Comparison of ENCODE assay signal across 29 cellular contexts in the genomic region with DNA sequence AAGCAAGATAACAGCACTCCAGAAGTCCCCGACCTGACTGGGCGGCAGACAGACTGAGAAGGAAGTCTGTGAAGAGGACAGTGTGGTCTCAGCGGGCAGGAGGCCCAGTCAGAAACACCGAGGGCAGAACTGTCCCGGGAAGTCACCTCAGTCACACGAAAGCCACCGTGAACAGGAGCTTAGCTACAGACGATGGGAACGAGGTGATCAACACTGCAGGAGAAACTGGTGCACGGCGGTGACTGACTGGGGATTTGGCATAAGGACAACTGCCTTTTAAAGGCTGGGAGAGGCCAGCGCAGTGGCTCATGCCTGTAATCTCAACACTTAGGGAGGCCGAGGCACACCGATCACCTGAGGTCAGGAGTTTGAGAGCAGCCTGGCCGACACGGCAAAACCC.
"Had no signal": no experiment of that assay in that cellular context is flagged by ENCODE, and none has a peak within 500 bp of the region (broad histone marks: within the 10 kb centered on the region; RNA-seq: fewer than 3 reads in every experiment).

No MANE protein-coding gene starts in this region.

- H3K9me3 ChIP-seq: SJCRH30 had no signal

- H3K27ac ChIP-seq: brain microvascular endothelial cell, RWPE1, SJCRH30, SK-N-MC had no signal

- H3K27me3 Mint-ChIP-seq: activated CD4-positive, alpha-beta T cell treated with anti-CD3 and anti-CD28 coated beads, Interleukin-2, amount 10 ng/mL, durations not matched to agents 7 days and 5 days had no signal

- H3K4me3 ChIP-seq: SJCRH30, SK-N-MC had no signal

- H3K36me3 Mint-ChIP-seq: activated naive CD8-positive, alpha-beta T cell treated with anti-CD3 and anti-CD28 coated beads for 36 hours; WTC11 had no signal

- H3K4me1 Mint-ChIP-seq: activated CD4-positive, alpha-beta T cell treated with anti-CD3 and anti-CD28 coated beads for 36 hours; activated CD4-positive, alpha-beta T cell treated with anti-CD3 and anti-CD28 coated beads, Interleukin-2, amount 10 ng/mL, durations not matched to agents 7 days and 5 days; activated naive CD8-positive, alpha-beta T cell treated with anti-CD3 and anti-CD28 coated beads for 36 hours; central memory CD8-positive, alpha-beta T cell; WTC11 had no signal

- H3K27me3 ChIP-seq: brain microvascular endothelial cell had no signal

- H3K36me3 ChIP-seq: brain microvascular endothelial cell, SJCRH30 had no signal

- H3K9me3 Mint-ChIP-seq: activated naive CD8-positive, alpha-beta T cell treated with anti-CD3 and anti-CD28 coated beads for 36 hours; activated T-cell treated with anti-CD3 and anti-CD28 coated beads, Interleukin-2, amount 50 U/mL, for 24 hours; central memory CD8-positive, alpha-beta T cell had no signal

- H3K4me3 Mint-ChIP-seq: activated CD4-positive, alpha-beta T cell treated with anti-CD3 and anti-CD28 coated beads for 36 hours; activated CD4-positive, alpha-beta T cell treated with anti-CD3 and anti-CD28 coated beads, Interleukin-2, amount 10 ng/mL, durations not matched to agents 7 days and 5 days; activated CD8-positive, alpha-beta T cell treated with anti-CD3 and anti-CD28 coated beads, Interleukin-2, amount 10 ng/mL, durations not matched to agents 7 days and 5 days; activated naive CD8-positive, alpha-beta T cell treated with anti-CD3 and anti-CD28 coated beads for 36 hours; activated T-cell treated with anti-CD3 and anti-CD28 coated beads, Interleukin-2, amount 50 U/mL, for 24 hours; central memory CD8-positive, alpha-beta T cell; T-helper 1 cell treated with Interleukin-12 subunit alpha and Interleukin-12 subunit beta and Interleukin-4 antibody, amounts not matched to agents 30 μg/mL and 1 μg/mL, for 36 hours; T-helper 2 cell treated with Interferon-gamma antibody and Interleukin-4, amounts not matched to agents 5 μg/mL and 100 μg/mL, for 36 hours; WTC11 had no signal

- H3K4me1 ChIP-seq: SJCRH30 had no signal

- H3K27ac Mint-ChIP-seq: activated CD4-positive, alpha-beta T cell treated with anti-CD3 and anti-CD28 coated beads for 36 hours; activated CD4-positive, alpha-beta T cell treated with anti-CD3 and anti-CD28 coated beads, Interleukin-2, amount 10 ng/mL, durations not matched to agents 7 days and 5 days; activated CD8-positive, alpha-beta T cell treated with anti-CD3 and anti-CD28 coated beads, Interleukin-2, amount 10 ng/mL, durations not matched to agents 7 days and 5 days; activated naive CD8-positive, alpha-beta T cell treated with anti-CD3 and anti-CD28 coated beads for 36 hours; activated T-cell treated with anti-CD3 and anti-CD28 coated beads, Interleukin-2, amount 50 U/mL, for 24 hours; T-helper 1 cell treated with Interleukin-12 subunit alpha and Interleukin-12 subunit beta and Interleukin-4 antibody, amounts not matched to agents 30 μg/mL and 1 μg/mL, for 36 hours; T-helper 2 cell treated with Interferon-gamma antibody and Interleukin-4, amounts not matched to agents 5 μg/mL and 100 μg/mL, for 36 hours; WTC11 had no signal

- DNase-seq: activated CD4-positive, alpha-beta T cell treated with anti-CD3 and anti-CD28 coated beads for 36 hours; activated CD4-positive, alpha-beta T cell treated with anti-CD3 and anti-CD28 coated beads, Interleukin-2, amount 10 ng/mL, durations not matched to agents 7 days and 5 days; activated CD4-positive, alpha-beta T cell treated with anti-CD3 and anti-CD28 coated beads, Interleukin-2, amount 50 U/mL, for 48 hours; activated CD8-positive, alpha-beta T cell treated with anti-CD3 and anti-CD28 coated beads, Interleukin-2, amount 10 ng/mL, durations not matched to agents 7 days and 5 days; activated naive CD4-positive, alpha-beta T cell; activated naive CD4-positive, alpha-beta T cell treated with anti-CD3 and anti-CD28 coated beads, Interleukin-2, amount 50 U/mL, for 16 hours; activated naive CD8-positive, alpha-beta T cell treated with anti-CD3 and anti-CD28 coated beads for 36 hours; activated T-cell treated with anti-CD3 and anti-CD28 coated beads, Interleukin-2, amount 50 U/mL, for 24 hours; amniotic stem cell; brain microvascular endothelial cell; Karpas-422; KBM-7; NCI-H1105; NCI-H1417 treated with DMSO at 0.1 percent for 48 hours; NCI-H187 treated with DMSO at 0.1 percent for 48 hours; NCI-H2081 treated with DMSO at 0.1 percent for 48 hours; NCI-H510A; NCI-H526; NCI-H748 treated with DMSO at 0.1 percent for 48 hours; NK-92 treated with Interleukin-12 subunit alpha and Interleukin-12 subunit beta, amount 100 ng/mL, for 24 hours; PC-3; SHP77; SJCRH30 had no signal
